In the genomic region with DNA sequence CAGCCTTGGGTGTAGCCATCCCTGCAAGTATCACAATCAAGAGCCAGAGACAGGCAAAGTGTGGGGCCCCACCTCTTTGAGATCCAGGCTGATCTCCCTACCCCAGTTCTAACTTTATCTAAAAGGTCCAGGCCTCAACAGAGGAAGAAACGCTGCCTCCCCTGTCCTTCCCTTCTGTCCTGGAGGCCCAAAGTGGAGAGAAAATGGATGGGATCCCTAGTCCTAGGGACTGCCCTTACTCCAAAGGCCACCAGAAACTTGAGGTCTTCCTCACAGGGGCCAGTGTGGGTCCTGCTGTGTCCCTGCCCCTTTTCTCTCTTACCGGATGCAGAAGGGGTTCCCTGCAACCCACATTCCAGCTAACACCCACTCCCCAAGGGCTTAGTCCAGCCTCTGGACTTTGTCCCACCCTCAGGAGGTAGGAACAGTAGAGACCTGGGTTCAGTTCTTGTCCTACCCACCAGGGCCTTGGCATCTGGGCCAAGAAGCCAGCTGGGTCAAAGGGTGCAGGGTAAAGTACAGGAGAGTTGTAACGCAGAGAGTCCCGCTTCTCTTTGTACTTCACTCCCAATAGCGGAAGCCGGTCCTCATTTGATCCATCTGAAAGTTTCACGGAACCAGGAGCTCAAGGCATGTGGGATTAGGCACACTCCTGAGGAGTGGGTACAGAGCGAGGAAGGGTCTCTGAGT, we compare ENCODE assay signal across 1 cellular context.
TF ChIP-seq lines count a peak whose summit lies in the region.

No MANE protein-coding gene starts in this region.

TF ChIP-seq in HepG2, 621 proteins besides CTCF, POLR2A, EP300 and RAD21 (continued from another document):
- TF ChIP-seq, protein P1, sequence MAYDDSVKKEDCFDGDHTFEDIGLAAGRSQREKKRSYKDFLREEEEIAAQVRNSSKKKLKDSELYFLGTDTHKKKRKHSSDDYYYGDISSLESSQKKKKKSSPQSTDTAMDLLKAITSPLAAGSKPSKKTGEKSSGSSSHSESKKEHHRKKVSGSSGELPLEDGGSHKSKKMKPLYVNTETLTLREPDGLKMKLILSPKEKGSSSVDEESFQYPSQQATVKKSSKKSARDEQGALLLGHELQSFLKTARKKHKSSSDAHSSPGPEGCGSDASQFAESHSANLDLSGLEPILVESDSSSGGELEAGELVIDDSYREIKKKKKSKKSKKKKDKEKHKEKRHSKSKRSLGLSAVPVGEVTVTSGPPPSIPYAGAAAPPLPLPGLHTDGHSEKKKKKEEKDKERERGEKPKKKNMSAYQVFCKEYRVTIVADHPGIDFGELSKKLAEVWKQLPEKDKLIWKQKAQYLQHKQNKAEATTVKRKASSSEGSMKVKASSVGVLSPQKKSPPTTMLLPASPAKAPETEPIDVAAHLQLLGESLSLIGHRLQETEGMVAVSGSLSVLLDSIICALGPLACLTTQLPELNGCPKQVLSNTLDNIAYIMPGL (CRISPR knock-in tag; IDR thresholded peaks at IDR 0.05; ENCODE audit: borderline replicate concordance in 1 of 2, low read depth in 1 of 2): no peak
- TF ChIP-seq FOXM1 (CRISPR knock-in tag; IDR thresholded peaks at IDR 0.05) (no peak), NFRKB (IDR thresholded peaks at IDR 0.05) (no peak), ZNF124 (CRISPR knock-in tag; IDR thresholded peaks at IDR 0.05) (0 out of 2 replicates have a peak, but pooled peaks have one; percentile 23), RARG (CRISPR knock-in tag; IDR thresholded peaks at IDR 0.05; ENCODE audit: low read depth) (no peak), ETV5 (CRISPR knock-in tag; IDR thresholded peaks at IDR 0.05; ENCODE audit: borderline replicate concordance) (peak; percentile 57; the same call in 1 of the 2 replicates), SALL2 (CRISPR knock-in tag; IDR thresholded peaks at IDR 0.05) (no peak), AKAP8 (CRISPR knock-in tag; IDR thresholded peaks at IDR 0.05) (peak; percentile 47; the same call in 1 of the 2 replicates), KMT2B (CRISPR knock-in tag; IDR thresholded peaks at IDR 0.05) (no peak), DMAP1 (CRISPR knock-in tag; IDR thresholded peaks at IDR 0.05) (no peak)
- TF ChIP-seq, protein P2, sequence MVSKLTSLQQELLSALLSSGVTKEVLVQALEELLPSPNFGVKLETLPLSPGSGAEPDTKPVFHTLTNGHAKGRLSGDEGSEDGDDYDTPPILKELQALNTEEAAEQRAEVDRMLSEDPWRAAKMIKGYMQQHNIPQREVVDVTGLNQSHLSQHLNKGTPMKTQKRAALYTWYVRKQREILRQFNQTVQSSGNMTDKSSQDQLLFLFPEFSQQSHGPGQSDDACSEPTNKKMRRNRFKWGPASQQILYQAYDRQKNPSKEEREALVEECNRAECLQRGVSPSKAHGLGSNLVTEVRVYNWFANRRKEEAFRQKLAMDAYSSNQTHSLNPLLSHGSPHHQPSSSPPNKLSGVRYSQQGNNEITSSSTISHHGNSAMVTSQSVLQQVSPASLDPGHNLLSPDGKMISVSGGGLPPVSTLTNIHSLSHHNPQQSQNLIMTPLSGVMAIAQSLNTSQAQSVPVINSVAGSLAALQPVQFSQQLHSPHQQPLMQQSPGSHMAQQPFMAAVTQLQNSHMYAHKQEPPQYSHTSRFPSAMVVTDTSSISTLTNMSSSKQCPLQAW (CRISPR knock-in tag; IDR thresholded peaks at IDR 0.05): peak; percentile 45; the same call in 1 of the 2 replicates
